In the genomic region with DNA sequence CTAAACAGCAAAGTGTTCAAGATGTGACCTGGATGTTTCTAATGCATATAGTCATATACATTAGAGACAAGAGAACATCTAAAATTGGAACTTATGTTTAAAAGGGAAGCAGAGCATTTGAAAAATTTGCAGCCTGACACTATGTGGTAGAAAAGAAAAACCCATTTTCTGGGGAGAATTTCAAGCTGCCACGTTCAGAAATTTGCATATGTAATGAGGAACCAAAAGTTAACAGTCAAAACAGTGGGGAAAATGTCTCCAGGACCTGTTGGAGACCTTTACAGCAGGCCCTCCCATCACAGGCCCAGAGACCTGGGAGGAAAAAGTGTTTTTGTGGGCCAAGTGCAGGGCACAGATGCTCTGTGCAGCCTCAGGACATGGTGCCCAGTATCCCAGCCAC, we compare ENCODE assay signal across 26 cellular contexts.
"Had no signal": no experiment of that assay in that cellular context is flagged by ENCODE, and none has a peak within 500 bp of the region (broad histone marks: within the 10 kb centered on the region; RNA-seq: fewer than 3 reads in every experiment).

No MANE protein-coding gene starts in this region.

- H3K27ac Mint-ChIP-seq: naive thymus-derived CD4-positive, alpha-beta T cell; natural killer cell treated with Interleukin-12 subunit alpha and Interleukin-12 subunit beta and Interleukin-15 and Interleukin-18, amount 100 ng/mL, for 72 hours; stimulated activated naive CD8-positive, alpha-beta T cell treated with anti-CD3 and anti-CD28 coated beads, Interleukin-15, amount 100 ng/mL, for 72 hours; type B pancreatic cell had no signal

- H3K4me3 ChIP-seq: left lung, lung, pancreas, prostate gland, skin epidermis, tibial nerve, uterus had no signal

- H3K36me3 ChIP-seq: left lung, pancreas, prostate gland, tibial nerve, uterus had no signal

- H3K9me3 ChIP-seq: pancreas, prostate gland, uterus had no signal

- H3K27ac ChIP-seq: left lung, pancreas, prostate gland, skin epidermis, tibial nerve, uterus had no signal

- ATAC-seq: left colon; left lung; naive thymus-derived CD4-positive, alpha-beta T cell; natural killer cell treated with Interleukin-12 subunit alpha and Interleukin-12 subunit beta and Interleukin-15 and Interleukin-18, amount 100 ng/mL, for 72 hours; pancreas; right cardiac atrium; sciatic nerve; stimulated activated naive CD8-positive, alpha-beta T cell treated with anti-CD3 and anti-CD28 coated beads, Interleukin-15, amount 100 ng/mL, for 72 hours had no signal

- H3K27me3 Mint-ChIP-seq: type B pancreatic cell had no signal

- H3K27me3 ChIP-seq: left lung, pancreas, tibial nerve, uterus had no signal

- DNase-seq: head of caudate nucleus; hippocampal formation; left colon; left lung; mesenchymal stem cell; naive thymus-derived CD4-positive, alpha-beta T cell; nucleus accumbens; pancreas; posterior cingulate gyrus; retina; stimulated activated CD4-positive, alpha-beta T cell treated with anti-CD3 and anti-CD28 coated beads, Interleukin-12 subunit alpha, Interleukin-12 subunit beta, amount 100 ng/mL, for 4 hours; stimulated activated CD4-positive, alpha-beta T cell treated with anti-CD3 and anti-CD28 coated beads, Interleukin-15, amount 100 ng/mL, for 24 hours; stimulated activated CD4-positive, alpha-beta T cell treated with anti-CD3 and anti-CD28 coated beads, Interleukin-2, amount 100 ng/mL, for 24 hours; stimulated activated CD4-positive, alpha-beta T cell treated with anti-CD3 and anti-CD28 coated beads, Interleukin-4, amount 100 ng/mL, for 1 hour; stimulated activated naive CD4-positive, alpha-beta T cell treated with Interleukin-2 at 50 U/mL for 16 hours; stimulated activated naive CD8-positive, alpha-beta T cell treated with anti-CD3 and anti-CD28 coated beads, Interleukin-15, amount 100 ng/mL, for 72 hours; substantia nigra; uterus had no signal

- H3K4me3 Mint-ChIP-seq: natural killer cell treated with Interleukin-12 subunit alpha and Interleukin-12 subunit beta and Interleukin-15 and Interleukin-18, amount 100 ng/mL, for 72 hours; stimulated activated naive CD8-positive, alpha-beta T cell treated with anti-CD3 and anti-CD28 coated beads, Interleukin-15, amount 100 ng/mL, for 72 hours; type B pancreatic cell had no signal

- H3K4me1 ChIP-seq: left lung, pancreas, prostate gland had no signal
